8 cellular contexts compared by ENCODE assay signal in the genomic region with DNA sequence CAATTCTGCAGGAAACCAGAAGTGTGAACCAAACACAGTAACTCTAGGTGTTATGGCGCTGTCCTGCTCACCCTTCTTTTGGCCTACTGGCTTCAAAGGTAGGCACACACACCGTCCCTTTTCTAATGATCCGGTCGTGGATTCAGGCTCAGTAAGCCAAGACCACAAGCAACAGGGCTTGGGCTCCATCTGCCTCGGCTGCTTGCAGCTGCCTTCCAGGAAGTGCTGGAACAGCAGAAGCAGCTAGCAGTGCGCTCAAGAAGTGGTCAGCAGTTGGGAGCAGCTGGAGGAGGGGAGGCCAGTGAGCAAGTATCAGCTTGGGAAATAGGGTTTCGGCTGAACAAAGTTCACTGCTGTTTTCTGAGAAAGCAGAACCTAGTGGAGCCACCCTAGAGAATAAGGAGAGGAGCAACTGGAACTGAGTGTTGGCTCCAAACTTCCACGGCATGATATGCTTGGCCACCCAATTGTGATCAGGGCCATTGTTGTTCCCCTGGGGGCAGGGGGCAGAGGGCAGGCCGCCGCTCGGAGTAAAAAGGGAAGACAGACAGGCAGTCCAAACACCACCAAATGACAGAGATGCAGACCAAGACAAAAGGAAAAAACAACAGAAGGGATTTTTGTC.
DNase-seq lines count a peak whose midpoint lies in the region; ATAC-seq and TF ChIP-seq lines count a peak whose summit lies in the region.

No MANE protein-coding gene starts in this region.

- H3K4me3 ChIP-seq in DND-41 (ENCODE audit: low read depth in 1 of 2, low read length in 2 of 2) = no peak overlapping the region
- H3K4me3 ChIP-seq in HUES48 (ENCODE audit: low read depth, low read length) = no peak overlapping the region

- TF ChIP-seq CTCF in DND-41 (IDR thresholded peaks at IDR 0.05; ENCODE audit: borderline replicate concordance, extremely low read depth, low read length, poor library complexity, severe bottlenecking) = peak; percentile 13

- peaks cover 20% of the 10 kb centered on the region for H3K4me1 ChIP-seq in DND-41 (ENCODE audit: insufficient read depth, low read length)
- peaks cover 22% of the 10 kb centered on the region for H3K4me1 ChIP-seq in HUES48 (ENCODE audit: control insufficient read depth, insufficient read depth, low read length)

- peak overlapping the region; percentile 40 to 73 (median 61) for H3K4me3 Mint-ChIP-seq in immature natural killer cell
- H3K4me3 Mint-ChIP-seq in stimulated activated memory B cell treated with anti-CD40 and anti-IgM and Interleukin-4, amounts not matched to agents 10 μg/mL and 1 μg/mL and 100 μg/mL, for 72 hours = peak overlapping the region; percentile 57

- no peaks in the 10 kb centered on the region for H3K9me3 ChIP-seq in DND-41 (ENCODE audit: insufficient read depth, low read length, severe bottlenecking)
- no peaks in the 10 kb centered on the region for H3K9me3 ChIP-seq in HUES48 (ENCODE audit: control insufficient read depth, insufficient read depth, low read length)

- H3K27ac Mint-ChIP-seq in immature natural killer cell = peak overlapping the region; percentile 85 to 94 (median 88)
- peak overlapping the region; percentile 94 for H3K27ac Mint-ChIP-seq in stimulated activated memory B cell treated with anti-CD40 and anti-IgM and Interleukin-4, amounts not matched to agents 10 μg/mL and 1 μg/mL and 100 μg/mL, for 72 hours

- no peak overlapping the region for H3K4me2 ChIP-seq in DND-41 (ENCODE audit: insufficient read depth, low read length)

- H3K27me3 ChIP-seq in DND-41 (ENCODE audit: insufficient read depth, low read length, poor library complexity) (no peaks in the 10 kb centered on the region), HUES48 (ENCODE audit: control insufficient read depth, insufficient read depth, low read length) (no peaks in the 10 kb centered on the region)

- H3K27me3 Mint-ChIP-seq in immature natural killer cell (ENCODE audit: low read depth in 3 of 3) = peaks cover 0 to 4% (median 0%) of the 10 kb centered on the region in 3 donors
- H3K27me3 Mint-ChIP-seq in stimulated activated memory B cell treated with anti-CD40 and anti-IgM and Interleukin-4, amounts not matched to agents 10 μg/mL and 1 μg/mL and 100 μg/mL, for 72 hours = no peaks in the 10 kb centered on the region

- H3K9ac ChIP-seq in DND-41 (ENCODE audit: low read depth, low read length) (no peak overlapping the region), HUES48 (ENCODE audit: low read depth, low read length) (no peak overlapping the region)

- H3K27ac ChIP-seq in DND-41 (ENCODE audit: low read length) (peak overlapping the region; percentile 46), HUES48 (ENCODE audit: low read depth, low read length) (peak overlapping the region; percentile 46)

- no peaks in the 10 kb centered on the region for H3K79me2 ChIP-seq in DND-41 (ENCODE audit: insufficient read depth, low read length)

- DNase-seq in DND-41 (peak; percentile 71), immature natural killer cell (peak; percentile 22 to 30 (median 29)), NCI-H1417 treated with DMSO at 0.1 percent for 48 hours (lab: John Stamatoyannopoulos, UW) (no peak)
- DNase-seq in activated T-cell treated with anti-CD3 and anti-CD28 coated beads, Interleukin-2, amount 50 U/mL, for 48 hours = peak; percentile 34 to 43

- H3K36me3 ChIP-seq in DND-41 (ENCODE audit: insufficient read depth, low read length) (no peaks in the 10 kb centered on the region), HUES48 (ENCODE audit: control insufficient read depth, insufficient read depth, low read length) (no peaks in the 10 kb centered on the region)

- no peaks in the 10 kb centered on the region for H3K36me3 Mint-ChIP-seq in immature natural killer cell
- no peaks in the 10 kb centered on the region for H3K36me3 Mint-ChIP-seq in stimulated activated memory B cell treated with anti-CD40 and anti-IgM and Interleukin-4, amounts not matched to agents 10 μg/mL and 1 μg/mL and 100 μg/mL, for 72 hours

- ATAC-seq in DND-41 (ENCODE audit: insufficient read depth, low read depth) = peak; percentile 84
- peak; percentile 86 for ATAC-seq in stimulated activated memory B cell treated with anti-CD40 and anti-IgM and Interleukin-4, amounts not matched to agents 10 μg/mL and 1 μg/mL and 100 μg/mL, for 72 hours
- no peak for ATAC-seq in HG03108 (IDR thresholded peaks at IDR 0.05; ENCODE audit: unreplicated experiment)
- ATAC-seq in HG02970 (IDR thresholded peaks at IDR 0.05; ENCODE audit: low FRiP score, unreplicated experiment) = no peak

- no peaks in the 10 kb centered on the region for H4K20me1 ChIP-seq in DND-41 (ENCODE audit: insufficient read depth, low read length)

- H3K9me3 Mint-ChIP-seq in immature natural killer cell = no peaks in the 10 kb centered on the region
- no peaks in the 10 kb centered on the region for H3K9me3 Mint-ChIP-seq in stimulated activated memory B cell treated with anti-CD40 and anti-IgM and Interleukin-4, amounts not matched to agents 10 μg/mL and 1 μg/mL and 100 μg/mL, for 72 hours

- H3K4me1 Mint-ChIP-seq in immature natural killer cell = peaks cover 44 to 46% of the 10 kb centered on the region in 2 donors
- peaks cover 52% of the 10 kb centered on the region for H3K4me1 Mint-ChIP-seq in stimulated activated memory B cell treated with anti-CD40 and anti-IgM and Interleukin-4, amounts not matched to agents 10 μg/mL and 1 μg/mL and 100 μg/mL, for 72 hours

- no peak overlapping the region for H2AFZ ChIP-seq in DND-41 (ENCODE audit: low read depth, low read length)

Comparison
In these comparisons a context has a peak if more than half of its experiments do, and no peak if none do; other contexts are left out.
1. ATAC-seq: peak in DND-41 (single experiment) and stimulated activated memory B cell treated with anti-CD40 and anti-IgM and Interleukin-4, amounts not matched to agents 10 μg/mL and 1 μg/mL and 100 μg/mL, for 72 hours (single experiment); none in HG03108 (single experiment) and HG02970 (single experiment).